17 cellular contexts compared by ENCODE assay signal in the genomic region with DNA sequence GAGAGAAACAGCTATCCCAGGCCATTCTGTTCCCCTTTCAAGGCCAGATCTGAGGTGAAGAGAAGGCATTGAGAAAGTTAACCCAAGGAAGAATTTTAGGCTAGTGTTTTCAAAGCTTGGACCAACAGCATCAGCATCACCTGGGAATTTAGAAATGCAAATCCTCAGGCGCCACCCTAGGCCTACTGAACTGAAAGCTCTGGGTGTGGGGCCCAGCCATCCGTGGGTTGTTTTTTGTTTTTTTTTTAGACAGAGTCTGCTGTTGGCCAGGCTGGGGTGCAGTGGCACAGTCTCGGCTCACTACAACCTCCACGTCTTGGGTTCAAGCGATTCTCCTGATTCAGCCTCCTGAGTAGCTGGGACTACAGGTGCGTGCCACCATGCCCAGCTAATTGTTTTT.
"Had no signal": no experiment of that assay in that cellular context is flagged by ENCODE, and none has a peak within 500 bp of the region (broad histone marks: within the 10 kb centered on the region; RNA-seq: fewer than 3 reads in every experiment).

No MANE protein-coding gene starts in this region.

- H3K9me3 ChIP-seq: mucosa of descending colon, right atrium auricular region, thoracic aorta, transverse colon had no signal

- ATAC-seq: mucosa of descending colon; naive thymus-derived CD8-positive, alpha-beta T cell; stimulated activated effector memory CD8-positive, alpha-beta T cell treated with anti-CD3 and anti-CD28 coated beads, Interleukin-12 subunit alpha, Interleukin-12 subunit beta, amount 100 ng/mL, for 72 hours had no signal

- H2AFZ ChIP-seq: hepatocyte had no signal

- H3K4me1 Mint-ChIP-seq: stimulated activated effector memory CD8-positive, alpha-beta T cell treated with anti-CD3 and anti-CD28 coated beads, Interleukin-12 subunit alpha, Interleukin-12 subunit beta, amount 100 ng/mL, for 72 hours had no signal

- H3K27me3 ChIP-seq: right atrium auricular region had no signal

- H3K9me3 Mint-ChIP-seq: dendritic cell treated with granulocyte-macrophage colony-stimulating factor and Interleukin-4, amounts not matched to agents 40 ng/mL and 50 ng/mL, for 4 days; naive thymus-derived CD8-positive, alpha-beta T cell; stimulated activated effector memory CD8-positive, alpha-beta T cell treated with anti-CD3 and anti-CD28 coated beads, Interleukin-12 subunit alpha, Interleukin-12 subunit beta, amount 100 ng/mL, for 72 hours; stimulated activated naive CD8-positive, alpha-beta T cell treated with anti-CD3 and anti-CD28 coated beads, Interleukin-15, Interleukin-2, amounts not matched to agents 100 ng/mL and 50 ng/mL, for 24 hours had no signal

- H3K27ac Mint-ChIP-seq: dendritic cell treated with granulocyte-macrophage colony-stimulating factor and Interleukin-4, amounts not matched to agents 40 ng/mL and 50 ng/mL, for 4 days; naive thymus-derived CD8-positive, alpha-beta T cell; stimulated activated effector memory CD8-positive, alpha-beta T cell treated with anti-CD3 and anti-CD28 coated beads, Interleukin-12 subunit alpha, Interleukin-12 subunit beta, amount 100 ng/mL, for 72 hours; stimulated activated naive CD8-positive, alpha-beta T cell treated with anti-CD3 and anti-CD28 coated beads, Interleukin-15, Interleukin-2, amounts not matched to agents 100 ng/mL and 50 ng/mL, for 24 hours had no signal

- H3K4me3 Mint-ChIP-seq: dendritic cell treated with granulocyte-macrophage colony-stimulating factor and Interleukin-4, amounts not matched to agents 40 ng/mL and 50 ng/mL, for 4 days; naive thymus-derived CD8-positive, alpha-beta T cell; stimulated activated effector memory CD8-positive, alpha-beta T cell treated with anti-CD3 and anti-CD28 coated beads, Interleukin-12 subunit alpha, Interleukin-12 subunit beta, amount 100 ng/mL, for 72 hours; stimulated activated naive CD8-positive, alpha-beta T cell treated with anti-CD3 and anti-CD28 coated beads, Interleukin-15, Interleukin-2, amounts not matched to agents 100 ng/mL and 50 ng/mL, for 24 hours had no signal

- H3K4me3 ChIP-seq: hepatocyte, mucosa of descending colon, right atrium auricular region, smooth muscle cell, thoracic aorta, transverse colon had no signal

- H3K4me2 ChIP-seq: hepatocyte, smooth muscle cell had no signal

- H3K79me2 ChIP-seq: hepatocyte had no signal

- FAIRE-seq: colon, endothelial cell of umbilical vein had no signal

- DNase-seq: erythroblast; foreskin melanocyte; head of caudate nucleus; mucosa of descending colon; naive thymus-derived CD8-positive, alpha-beta T cell; stimulated activated CD4-positive, alpha-beta T cell treated with anti-CD3 and anti-CD28 coated beads, Interleukin-4, amount 100 ng/mL, for 1 hour; stimulated activated CD8-positive, alpha-beta memory T cell treated with anti-CD3 and anti-CD28 coated beads, Interleukin-4, amount 100 ng/mL, for 48 hours; transverse colon had no signal

- H3K27ac ChIP-seq: hepatocyte, right atrium auricular region, thoracic aorta, transverse colon had no signal

- H3K36me3 Mint-ChIP-seq: naive thymus-derived CD8-positive, alpha-beta T cell; stimulated activated effector memory CD8-positive, alpha-beta T cell treated with anti-CD3 and anti-CD28 coated beads, Interleukin-12 subunit alpha, Interleukin-12 subunit beta, amount 100 ng/mL, for 72 hours had no signal

- H3K36me3 ChIP-seq: right atrium auricular region, thoracic aorta, transverse colon had no signal

- H3K4me1 ChIP-seq: transverse colon had no signal
